1 cellular context compared by ENCODE assay signal in genomic region chr1:31394628-31395193, GRCh38.
TF ChIP-seq lines count a peak whose summit lies in the region.

No MANE protein-coding gene starts in this region.

TF ChIP-seq in HEK293, 187 proteins besides CTCF, POLR2A, EP300 and RAD21 (continued from another document and continues in another):
- TF ChIP-seq KLF17 (tag by site-specific recombination; IDR thresholded peaks at IDR 0.05), result peak; percentile 88; the same call in 1 of the 2 replicates
- no peak for TF ChIP-seq ZBTB10 (tag by site-specific recombination; IDR thresholded peaks at IDR 0.05)
- TF ChIP-seq ZBTB11 (tag by site-specific recombination; conservative IDR thresholded peaks at IDR 0.05; ENCODE audit: low read depth), result peak; percentile 25; the same call in 1 of the 2 replicates
- no peak for TF ChIP-seq ZNF146 (tag by site-specific recombination; IDR thresholded peaks at IDR 0.05)
- no peak for TF ChIP-seq GLI4 (tag by site-specific recombination; IDR thresholded peaks at IDR 0.05)
- TF ChIP-seq PATZ1 (tag by site-specific recombination; IDR thresholded peaks at IDR 0.05), result peak; percentile 51
- no peak for TF ChIP-seq ZNF184 (tag by site-specific recombination; IDR thresholded peaks at IDR 0.05)
- peak; percentile 71 for TF ChIP-seq ZNF629 (tag by site-specific recombination; IDR thresholded peaks at IDR 0.05)
- peak; percentile 69 for TF ChIP-seq GLIS1 (tag by site-specific recombination; IDR thresholded peaks at IDR 0.05)
- TF ChIP-seq REPIN1 (tag by site-specific recombination; IDR thresholded peaks at IDR 0.05; ENCODE audit: low read depth), result no peak
- peak; percentile 80 for TF ChIP-seq ZBTB26 (tag by site-specific recombination; optimal IDR thresholded peaks at IDR 0.05)
- TF ChIP-seq TSHZ1 (tag by site-specific recombination; IDR thresholded peaks at IDR 0.05; ENCODE audit: borderline replicate concordance), result peak; percentile 46; the same call in 1 of the 2 replicates
- TF ChIP-seq RBAK (tag by site-specific recombination; IDR thresholded peaks at IDR 0.05), result no peak
- TF ChIP-seq SP2 (tag by site-specific recombination; IDR thresholded peaks at IDR 0.05), result peak; percentile 65
- no peak for TF ChIP-seq MYNN (tag by site-specific recombination; IDR thresholded peaks at IDR 0.05; ENCODE audit: borderline replicate concordance)
- peak; percentile 60 for TF ChIP-seq KLF8 (tag by site-specific recombination; IDR thresholded peaks at IDR 0.05)
- 0 out of 2 replicates have a peak, but pooled peaks have one; percentile 21 for TF ChIP-seq SP3 (tag by site-specific recombination; IDR thresholded peaks at IDR 0.05)
- TF ChIP-seq ZBTB8A (tag by site-specific recombination; IDR thresholded peaks at IDR 0.05), result peak; percentile 92
- 0 out of 2 replicates have a peak, but pooled peaks have one; percentile 14 for TF ChIP-seq KLF16 (tag by site-specific recombination; IDR thresholded peaks at IDR 0.05)
- 0 out of 2 replicates have a peak, but pooled peaks have one; percentile 50 for TF ChIP-seq ZNF660 (tag by site-specific recombination; IDR thresholded peaks at IDR 0.05)
- peak; percentile 95 for TF ChIP-seq IKZF3 (tag by site-specific recombination; IDR thresholded peaks at IDR 0.05)
- TF ChIP-seq ZNF692 (tag by site-specific recombination; IDR thresholded peaks at IDR 0.05), result peak; percentile 58
- TF ChIP-seq ZNF521 (tag by site-specific recombination; IDR thresholded peaks at IDR 0.05), result no peak
- TF ChIP-seq ZNF366 (tag by site-specific recombination; conservative IDR thresholded peaks at IDR 0.05), result peak; percentile 62; the same call in 1 of the 2 replicates
- TF ChIP-seq ZNF600 (tag by site-specific recombination; IDR thresholded peaks at IDR 0.05), result peak; percentile 73
- TF ChIP-seq ZNF639 (tag by site-specific recombination; IDR thresholded peaks at IDR 0.05), result peak; percentile 51; the same call in 1 of the 2 replicates
- no peak for TF ChIP-seq ZNF596 (tag by site-specific recombination; IDR thresholded peaks at IDR 0.05)
- peak; percentile 68; the same call in 1 of the 2 replicates for TF ChIP-seq ZSCAN30 (tag by site-specific recombination; IDR thresholded peaks at IDR 0.05)
- TF ChIP-seq ZNF670 (tag by site-specific recombination; IDR thresholded peaks at IDR 0.05; ENCODE audit: low read depth), result no peak
- TF ChIP-seq BCL11A (tag by site-specific recombination; IDR thresholded peaks at IDR 0.05; ENCODE audit: low read depth), result 0 out of 2 replicates have a peak, but pooled peaks have one; percentile 42
- no peak for TF ChIP-seq TCF7L2 (IDR thresholded peaks at IDR 0.05; ENCODE audit: borderline replicate concordance, low read depth, low read length)
- TF ChIP-seq ZNF621 (tag by site-specific recombination; IDR thresholded peaks at IDR 0.05), result no peak
- no peak for TF ChIP-seq ZNF571 (tag by site-specific recombination; IDR thresholded peaks at IDR 0.05)
- no peak for TF ChIP-seq ZNF311 (tag by site-specific recombination; IDR thresholded peaks at IDR 0.05; ENCODE audit: borderline replicate concordance)
- peak; percentile 73; the same call in 1 of the 2 replicates for TF ChIP-seq ZNF394 (tag by site-specific recombination; IDR thresholded peaks at IDR 0.05; ENCODE audit: borderline replicate concordance)
- TF ChIP-seq TRIM28 (IDR thresholded peaks at IDR 0.05; ENCODE audit: borderline replicate concordance, low read length), result 0 out of 2 replicates have a peak, but pooled peaks have one; percentile 31
- TF ChIP-seq ZNF2 (tag by site-specific recombination; IDR thresholded peaks at IDR 0.05), result no peak
- 0 out of 2 replicates have a peak, but pooled peaks have one; percentile 36 for TF ChIP-seq HIC1 (tag by site-specific recombination; IDR thresholded peaks at IDR 0.05)
- peak; percentile 51; the same call in 1 of the 2 replicates for TF ChIP-seq ZNF24 (tag by site-specific recombination; IDR thresholded peaks at IDR 0.05)
